In genomic region chr5:91443028-91443427, GRCh38 we compare ENCODE assay signal across 17 cellular contexts. TPM values are rescaled to one million over a fixed set of nuclear protein-coding genes. Genes with fewer than 3 reads are reported as not detected.
DNase-seq lines count a peak whose midpoint lies in the region; ATAC-seq and TF ChIP-seq lines count a peak whose summit lies in the region.
"Had no signal": no experiment of that assay in that cellular context is flagged by ENCODE, and none has a peak within 500 bp of the region (broad histone marks: within the 10 kb centered on the region; RNA-seq: fewer than 3 reads in every experiment).

No MANE protein-coding gene starts in this region.

- no peak overlapping the region for H3K9ac ChIP-seq in fibroblast of lung (ENCODE audit: insufficient read depth, low read length)
- H3K9ac ChIP-seq in trophoblast cell (ENCODE audit: low read length): no peak overlapping the region

- H3K27me3 ChIP-seq in fibroblast of lung (ENCODE audit: control insufficient read depth, insufficient read depth, low read length): no peaks in the 10 kb centered on the region
- H3K27me3 ChIP-seq in trophoblast cell (ENCODE audit: insufficient read depth, low read length): no peaks in the 10 kb centered on the region
- H3K27me3 ChIP-seq in suprapubic skin: no peaks in the 10 kb centered on the region
- H3K27me3 ChIP-seq: cardiac muscle cell had no signal

- no peaks in the 10 kb centered on the region for H4K20me1 ChIP-seq in fibroblast of lung (ENCODE audit: control insufficient read depth, extremely low read depth, insufficient read depth, low read length)

- H4K8ac ChIP-seq in trophoblast cell (ENCODE audit: low read depth, low read length): no peak overlapping the region

- H3K79me2 ChIP-seq in fibroblast of lung (ENCODE audit: control insufficient read depth, insufficient read depth, low read length) (no peaks in the 10 kb centered on the region), trophoblast cell (ENCODE audit: control insufficient read depth, insufficient read depth, low read length, poor library complexity) (no peaks in the 10 kb centered on the region)

- H2BK120ac ChIP-seq in trophoblast cell (ENCODE audit: insufficient read depth, low read length, poor library complexity): no peak overlapping the region

- no peak overlapping the region for H3K4me3 Mint-ChIP-seq in activated naive CD4-positive, alpha-beta T cell treated with anti-CD3 and anti-CD28 coated beads, Interleukin-2, amount 10 ng/mL, durations not matched to agents 7 days and 5 days
- H3K4me3 Mint-ChIP-seq: T-helper 17 cell had no signal

- H2BK12ac ChIP-seq in trophoblast cell (ENCODE audit: low read length): no peak overlapping the region

- no CpG with 5 or more reads among the region's 1 CpG for WGBS in trophoblast cell (ENCODE audit: extremely low coverage, insufficient coverage, insufficient read length)
- WGBS in suprapubic skin: 94% methylated on average over 1 of the region's 1 CpG

- H3K4me3 ChIP-seq in fibroblast of lung (replicated peaks in 1 of 4; ENCODE audit: control extremely low read depth in 1 of 4, insufficient read depth in 1 of 4, low read depth in 3 of 4, low read length in 4 of 4) (no peak overlapping the region), trophoblast cell (ENCODE audit: low read depth, low read length) (no peak overlapping the region), suprapubic skin (no peak overlapping the region)
- H3K4me3 ChIP-seq: cardiac muscle cell had no signal

- no peak overlapping the region for H4K12ac ChIP-seq in trophoblast cell (ENCODE audit: low read depth, low read length)

- H3K4me1 ChIP-seq in fibroblast of lung (ENCODE audit: control insufficient read depth, extremely low read depth, insufficient read depth, low read length) (no peaks in the 10 kb centered on the region), trophoblast cell (ENCODE audit: control insufficient read depth in 1 of 2, insufficient read depth in 2 of 2, low read length in 2 of 2) (no peaks in the 10 kb centered on the region), suprapubic skin (no peaks in the 10 kb centered on the region)

- no peaks in the 10 kb centered on the region for H3K79me1 ChIP-seq in trophoblast cell (ENCODE audit: low read length)

- no peak overlapping the region for H2AFZ ChIP-seq in fibroblast of lung (ENCODE audit: low read length)
- no peak overlapping the region for H2AFZ ChIP-seq in trophoblast cell (ENCODE audit: insufficient read depth, low read length, poor library complexity)

- no peak overlapping the region for H3K27ac ChIP-seq in fibroblast of lung (ENCODE audit: insufficient read depth, low read length)
- no peak overlapping the region for H3K27ac ChIP-seq in trophoblast cell (ENCODE audit: low read depth, low read length)
- H3K27ac ChIP-seq in suprapubic skin: no peak overlapping the region
- H3K27ac ChIP-seq: C4-2B, cardiac muscle cell had no signal

- TF ChIP-seq POLR2A in suprapubic skin (IDR thresholded peaks at IDR 0.05): no peak

- H3K9me3 ChIP-seq in fibroblast of lung (ENCODE audit: control insufficient read depth, insufficient read depth, low read depth, low read length): no peaks in the 10 kb centered on the region
- H3K9me3 ChIP-seq in trophoblast cell (ENCODE audit: insufficient read depth, low read depth, low read length): no peaks in the 10 kb centered on the region
- no peaks in the 10 kb centered on the region for H3K9me3 ChIP-seq in suprapubic skin

- H2AK5ac ChIP-seq in trophoblast cell (ENCODE audit: low read length): no peak overlapping the region

- no peak for ATAC-seq in GM18861 (IDR thresholded peaks at IDR 0.05; ENCODE audit: unreplicated experiment)
- ATAC-seq: T-helper 17 cell had no signal

- no peak overlapping the region for H3K27ac Mint-ChIP-seq in activated naive CD4-positive, alpha-beta T cell treated with anti-CD3 and anti-CD28 coated beads, Interleukin-2, amount 10 ng/mL, durations not matched to agents 7 days and 5 days
- H3K27ac Mint-ChIP-seq: T-helper 17 cell had no signal

- no peaks in the 10 kb centered on the region for H3K36me3 Mint-ChIP-seq in activated naive CD4-positive, alpha-beta T cell treated with anti-CD3 and anti-CD28 coated beads, Interleukin-2, amount 10 ng/mL, durations not matched to agents 7 days and 5 days

- H3K14ac ChIP-seq in trophoblast cell (ENCODE audit: low read length): no peak overlapping the region

- H3K4me1 Mint-ChIP-seq in activated naive CD4-positive, alpha-beta T cell treated with anti-CD3 and anti-CD28 coated beads, Interleukin-2, amount 10 ng/mL, durations not matched to agents 7 days and 5 days: no peaks in the 10 kb centered on the region
- H3K4me1 Mint-ChIP-seq: T-helper 17 cell had no signal

- no peak overlapping the region for H4K91ac ChIP-seq in trophoblast cell (ENCODE audit: low read depth, low read length)

- no peaks in the 10 kb centered on the region for H3K9me3 Mint-ChIP-seq in activated naive CD4-positive, alpha-beta T cell treated with anti-CD3 and anti-CD28 coated beads, Interleukin-2, amount 10 ng/mL, durations not matched to agents 7 days and 5 days

- no peak overlapping the region for H3K4ac ChIP-seq in trophoblast cell (ENCODE audit: low read depth, low read length)

- no peak overlapping the region for H2BK5ac ChIP-seq in trophoblast cell (ENCODE audit: low read depth, low read length, poor library complexity)

- H3K36me3 ChIP-seq in fibroblast of lung (ENCODE audit: control insufficient read depth, insufficient read depth, low read length) (no peaks in the 10 kb centered on the region), trophoblast cell (ENCODE audit: control insufficient read depth in 1 of 2, insufficient read depth in 2 of 2, low read length in 2 of 2) (no peaks in the 10 kb centered on the region), suprapubic skin (no peaks in the 10 kb centered on the region)
- H3K36me3 ChIP-seq: cardiac muscle cell had no signal

- CTCF ChIA-PET in activated naive CD4-positive, alpha-beta T cell treated with anti-CD3 and anti-CD28 coated beads, Interleukin-2, amount 10 ng/mL, durations not matched to agents 7 days and 5 days (lab: Charles Lee): no interaction called here

- H3K4me2 ChIP-seq in fibroblast of lung (ENCODE audit: extremely low read depth, insufficient read depth, low read length) (no peak overlapping the region), trophoblast cell (ENCODE audit: low read length) (no peak overlapping the region)

- no peak overlapping the region for H3K18ac ChIP-seq in trophoblast cell (ENCODE audit: low read length)

- DNase-seq in GM03348 (ENCODE audit: low spot score) (peak; percentile 64), RKO (ENCODE audit: low spot score) (peak; percentile 20), fibroblast of lung (ENCODE audit: low read depth in 2 of 2) (peak; percentile 72 to 91), trophoblast cell (peak; percentile 45 to 85), suprapubic skin (ENCODE audit: low spot score in 2 of 2) (no peak)
- no peak for DNase-seq in activated naive CD4-positive, alpha-beta T cell treated with anti-CD3 and anti-CD28 coated beads, Interleukin-2, amount 10 ng/mL, durations not matched to agents 7 days and 5 days
- DNase-seq in activated CD4-positive, alpha-beta T cell treated with anti-CD3 and anti-CD28 coated beads, Interleukin-2, amount 50 U/mL, for 4 hours: no peak
- DNase-seq: activated naive CD4-positive, alpha-beta T cell; effector CD4-positive, alpha-beta T cell; islet precursor cell; NCI-H2081; NCI-H774; stimulated activated CD4-positive, alpha-beta T cell treated with anti-CD3 and anti-CD28 coated beads, Interleukin-4, amount 100 ng/mL, for 4 hours; T-helper 17 cell had no signal

- no peak for TF ChIP-seq EP300 in suprapubic skin (IDR thresholded peaks at IDR 0.05)

- TF ChIP-seq CTCF in fibroblast of lung (conservative IDR thresholded peaks at IDR 0.05 in 1 of 2, IDR thresholded peaks at IDR 0.05 in 1 of 2; ENCODE audit: low read depth in 1 of 2, low read length in 2 of 2) (no peak), suprapubic skin (IDR thresholded peaks at IDR 0.05) (no peak)

- H3K27me3 Mint-ChIP-seq in activated naive CD4-positive, alpha-beta T cell treated with anti-CD3 and anti-CD28 coated beads, Interleukin-2, amount 10 ng/mL, durations not matched to agents 7 days and 5 days: no peaks in the 10 kb centered on the region
- H3K27me3 Mint-ChIP-seq: T-helper 17 cell had no signal

- no peak overlapping the region for H3K23ac ChIP-seq in trophoblast cell (ENCODE audit: low read length)

RNA-seq across cellular contexts. Expression of gene ARRDC3, which starts 59.9 kb away (rescaled TPM):
- 87.1 and 105 TPM in 2 replicates for total RNA-seq in fibroblast of lung
- polyA plus RNA-seq in fibroblast of lung: 32.6 and 33.6 TPM in 2 replicates
- polyA plus RNA-seq in fibroblast of lung (2012): 22.1 and 22.6 TPM in 2 replicates
- 15.7 and 17.6 TPM in 2 replicates for polyA minus RNA-seq in fibroblast of lung (ENCODE audit: low replicate concordance)
- polyA plus RNA-seq in trophoblast cell (2013): 40.6 and 42.0 TPM in 2 replicates
- total RNA-seq in suprapubic skin: 10 to 100 TPM; 30.1 to 84.4 (median 49.6) TPM

Comparison
In these comparisons a context has a peak if more than half of its experiments do, and no peak if none do; other contexts are left out.
1. DNase-seq: peak in GM03348 (single experiment), RKO (single experiment), fibroblast of lung (2 of 2) and trophoblast cell (2 of 2); none in activated naive CD4-positive, alpha-beta T cell treated with anti-CD3 and anti-CD28 coated beads, Interleukin-2, amount 10 ng/mL, durations not matched to agents 7 days and 5 days (single experiment), suprapubic skin (0 of 2) and activated CD4-positive, alpha-beta T cell treated with anti-CD3 and anti-CD28 coated beads, Interleukin-2, amount 50 U/mL, for 4 hours (0 of 2).